In the genomic region with DNA sequence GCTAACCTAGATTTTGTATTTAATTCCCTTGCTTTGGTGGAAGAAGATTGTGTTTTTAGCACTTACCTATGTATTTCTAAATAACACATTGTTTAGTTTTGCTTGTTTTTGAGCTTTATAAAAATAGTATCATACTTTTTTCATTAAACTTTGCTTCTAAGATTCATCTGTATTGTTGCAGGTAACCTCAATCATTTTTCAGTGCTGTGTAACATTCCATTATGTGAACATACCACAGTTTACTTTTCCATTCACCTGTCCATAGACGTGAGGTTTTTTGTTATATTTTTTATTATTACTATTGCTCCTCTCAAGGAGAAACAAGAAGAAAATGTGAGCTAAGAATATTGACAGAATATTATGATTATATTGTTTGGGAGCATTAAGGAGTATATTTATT, we compare ENCODE assay signal across 19 cellular contexts.
"Had no signal": no experiment of that assay in that cellular context is flagged by ENCODE, and none has a peak within 500 bp of the region (broad histone marks: within the 10 kb centered on the region; RNA-seq: fewer than 3 reads in every experiment).

No MANE protein-coding gene starts in this region.

- DNase-seq: dermis blood vessel endothelial cell; dorsolateral prefrontal cortex; effector CD4-positive, alpha-beta T cell; effector memory CD4-positive, alpha-beta T cell; foreskin keratinocyte; heart left ventricle; hypothalamus; immature natural killer cell; left cardiac atrium; left lung; left ventricle myocardium superior; lower lobe of right lung; mesenchymal stem cell; mucosa of descending colon; naive B cell had no signal

- ATAC-seq: foreskin keratinocyte, gastroesophageal sphincter, heart left ventricle, left cardiac atrium, left lung, left ventricle myocardium superior, lower lobe of right lung, mucosa of descending colon had no signal

- FAIRE-seq: colon, endothelial cell of umbilical vein, keratinocyte had no signal
